39 cellular contexts compared by ENCODE assay signal in genomic region chrX:107768051-107768450, GRCh38. TPM values are rescaled to one million over a fixed set of nuclear protein-coding genes. Genes with fewer than 3 reads are reported as not detected.
"Had no signal": no experiment of that assay in that cellular context is flagged by ENCODE, and none has a peak within 500 bp of the region (broad histone marks: within the 10 kb centered on the region; RNA-seq: fewer than 3 reads in every experiment).

No MANE protein-coding gene starts in this region.

- H3K27ac Mint-ChIP-seq: activated B cell treated with CpG ODN at 0.5 μM for 24 hours; activated CD4-positive, alpha-beta memory T cell treated with anti-CD3 and anti-CD28 coated beads for 36 hours; activated CD4-positive, alpha-beta T cell treated with anti-CD3 and anti-CD28 coated beads, Interleukin-2, amount 10 ng/mL, durations not matched to agents 24 days and 14 days; activated CD8-positive, alpha-beta T cell treated with anti-CD3 and anti-CD28 coated beads for 36 hours; activated naive CD4-positive, alpha-beta T cell treated with anti-CD3 and anti-CD28 coated beads for 36 hours; activated naive CD4-positive, alpha-beta T cell treated with anti-CD3 and anti-CD28 coated beads, Interleukin-2, amount 50 U/mL, for 72 hours; activated naive CD8-positive, alpha-beta T cell treated with anti-CD3 and anti-CD28 coated beads for 36 hours; activated T-cell treated with anti-CD3 and anti-CD28 coated beads, Interleukin-2, amount 50 U/mL, for 72 hours; activated T-helper 1 cell treated with anti-CD3 and anti-CD28 coated beads, Interleukin-12 subunit alpha, Interleukin-12 subunit beta, Interleukin-2, Interleukin-4 antibody, amounts not matched to agents 30 ng/mL and 10 ng/mL and 1 ng/mL, durations not matched to agents 14 hours and 24 hours and 36 hours; activated T-helper 17 cell treated with anti-CD3 and anti-CD28 coated beads, Interleukin-2, amount 50 U/mL, for 72 hours; T-helper 1 cell treated with Interleukin-12 subunit alpha and Interleukin-12 subunit beta and Interleukin-4 antibody, amounts not matched to agents 30 μg/mL and 1 μg/mL, for 36 hours; T-helper 2 cell treated with Interferon-gamma antibody and Interleukin-4, amounts not matched to agents 5 μg/mL and 100 μg/mL, for 36 hours had no signal

- H3K27me3 Mint-ChIP-seq: activated B cell treated with CpG ODN at 0.5 μM for 24 hours; activated CD4-positive, alpha-beta memory T cell treated with anti-CD3 and anti-CD28 coated beads for 36 hours; activated CD8-positive, alpha-beta T cell treated with anti-CD3 and anti-CD28 coated beads for 36 hours; activated naive CD8-positive, alpha-beta T cell treated with anti-CD3 and anti-CD28 coated beads for 36 hours; activated T-helper 17 cell treated with anti-CD3 and anti-CD28 coated beads, Interleukin-2, amount 50 U/mL, for 72 hours had no signal

- H3K4me1 Mint-ChIP-seq: activated B cell treated with CpG ODN at 0.5 μM for 24 hours; activated CD4-positive, alpha-beta T cell treated with anti-CD3 and anti-CD28 coated beads, Interleukin-2, amount 10 ng/mL, durations not matched to agents 24 days and 14 days; activated T-helper 17 cell treated with anti-CD3 and anti-CD28 coated beads, Interleukin-2, amount 50 U/mL, for 72 hours had no signal

- FAIRE-seq: TTC549 had no signal

- ATAC-seq: activated CD8-positive, alpha-beta T cell treated with anti-CD3 and anti-CD28 coated beads for 36 hours; activated naive CD4-positive, alpha-beta T cell treated with anti-CD3 and anti-CD28 coated beads, Interleukin-2, amount 50 U/mL, for 72 hours; activated T-cell treated with anti-CD3 and anti-CD28 coated beads, Interleukin-2, amount 50 U/mL, for 4 hours; activated T-cell treated with anti-CD3 and anti-CD28 coated beads, Interleukin-2, amount 50 U/mL, for 72 hours; activated T-helper 17 cell treated with anti-CD3 and anti-CD28 coated beads, Interleukin-2, amount 50 U/mL, for 72 hours; body of pancreas had no signal

- H3K9me3 ChIP-seq: adrenal gland, body of pancreas, breast epithelium had no signal

- H3K27me3 ChIP-seq: adrenal gland, body of pancreas, brain microvascular endothelial cell had no signal

- H3K36me3 Mint-ChIP-seq: activated CD4-positive, alpha-beta memory T cell treated with anti-CD3 and anti-CD28 coated beads for 36 hours; activated naive CD4-positive, alpha-beta T cell treated with anti-CD3 and anti-CD28 coated beads, Interleukin-2, amount 50 U/mL, for 72 hours; activated naive CD8-positive, alpha-beta T cell treated with anti-CD3 and anti-CD28 coated beads for 36 hours had no signal

- H3K4me1 ChIP-seq: breast epithelium had no signal

- H3K9me3 Mint-ChIP-seq: activated B cell treated with CpG ODN at 0.5 μM for 24 hours; activated CD4-positive, alpha-beta memory T cell treated with anti-CD3 and anti-CD28 coated beads for 36 hours; activated CD4-positive, alpha-beta T cell treated with anti-CD3 and anti-CD28 coated beads, Interleukin-2, amount 10 ng/mL, durations not matched to agents 24 days and 14 days; activated CD8-positive, alpha-beta T cell treated with anti-CD3 and anti-CD28 coated beads for 36 hours; activated naive CD4-positive, alpha-beta T cell treated with anti-CD3 and anti-CD28 coated beads for 36 hours; activated naive CD4-positive, alpha-beta T cell treated with anti-CD3 and anti-CD28 coated beads, Interleukin-2, amount 50 U/mL, for 72 hours; activated naive CD8-positive, alpha-beta T cell treated with anti-CD3 and anti-CD28 coated beads for 36 hours; activated T-cell treated with anti-CD3 and anti-CD28 coated beads, Interleukin-2, amount 50 U/mL, for 4 hours; activated T-cell treated with anti-CD3 and anti-CD28 coated beads, Interleukin-2, amount 50 U/mL, for 72 hours; activated T-helper 1 cell treated with anti-CD3 and anti-CD28 coated beads, Interleukin-12 subunit alpha, Interleukin-12 subunit beta, Interleukin-2, Interleukin-4 antibody, amounts not matched to agents 30 ng/mL and 10 ng/mL and 1 ng/mL, durations not matched to agents 14 hours and 24 hours and 36 hours; activated T-helper 17 cell treated with anti-CD3 and anti-CD28 coated beads, Interleukin-2, amount 50 U/mL, for 72 hours; T-helper 1 cell treated with Interleukin-12 subunit alpha and Interleukin-12 subunit beta and Interleukin-4 antibody, amounts not matched to agents 30 μg/mL and 1 μg/mL, for 36 hours; T-helper 2 cell treated with Interferon-gamma antibody and Interleukin-4, amounts not matched to agents 5 μg/mL and 100 μg/mL, for 36 hours had no signal

- H3K27ac ChIP-seq: body of pancreas, brain microvascular endothelial cell, VCaP had no signal

- H3K36me3 ChIP-seq: adrenal gland, brain microvascular endothelial cell, breast epithelium had no signal

- DNase-seq: activated B cell treated with CpG ODN at 0.5 μM for 24 hours; activated CD4-positive, alpha-beta memory T cell treated with anti-CD3 and anti-CD28 coated beads for 36 hours; activated CD4-positive, alpha-beta T cell treated with anti-CD3 and anti-CD28 coated beads for 4 hours; activated CD4-positive, alpha-beta T cell treated with anti-CD3 and anti-CD28 coated beads, Interleukin-2, amount 10 ng/mL, durations not matched to agents 24 days and 14 days; activated CD4-positive, alpha-beta T cell treated with anti-CD3 and anti-CD28 coated beads, Interleukin-2, amount 50 U/mL, for 1 hour; activated CD4-positive, alpha-beta T cell treated with anti-CD3 and anti-CD28 coated beads, Interleukin-2, amount 50 U/mL, for 4 hours; activated CD4-positive, CD25-positive, alpha-beta regulatory T cell treated with anti-CD3 and anti-CD28 coated beads, Interleukin-2, amount 50 U/mL, for 72 hours; activated CD8-positive, alpha-beta memory T cell treated with anti-CD3 and anti-CD28 coated beads, Interleukin-2, amount 50 U/mL, for 4 hours; activated CD8-positive, alpha-beta T cell treated with anti-CD3 and anti-CD28 coated beads for 36 hours; activated effector memory CD4-positive, alpha-beta T cell treated with anti-CD3 and anti-CD28 coated beads, Interleukin-2, amount 50 U/mL, for 16 hours; activated gamma-delta T cell treated with Interleukin-2 at 50 U/mL for 16 hours; activated naive CD4-positive, alpha-beta T cell; activated naive CD4-positive, alpha-beta T cell treated with anti-CD3 and anti-CD28 coated beads for 36 hours; activated naive CD4-positive, alpha-beta T cell treated with anti-CD3 and anti-CD28 coated beads, Interleukin-2, amount 50 U/mL, for 16 hours; activated naive CD8-positive, alpha-beta T cell treated with anti-CD3 and anti-CD28 coated beads for 36 hours; activated T-cell treated with anti-CD3 and anti-CD28 coated beads for 4 hours; activated T-cell treated with anti-CD3 and anti-CD28 coated beads, Interleukin-2, amount 50 U/mL, for 1 hour; activated T-cell treated with anti-CD3 and anti-CD28 coated beads, Interleukin-2, amount 50 U/mL, for 4 hours; activated T-cell treated with anti-CD3 and anti-CD28 coated beads, Interleukin-2, amount 50 U/mL, for 72 hours; adrenal gland; amniotic stem cell; aorta; body of pancreas; brain microvascular endothelial cell; central memory CD4-positive, alpha-beta T cell; T-helper 2 cell; T-helper 9 cell had no signal

- H3K4me3 Mint-ChIP-seq: activated B cell treated with CpG ODN at 0.5 μM for 24 hours; activated CD4-positive, alpha-beta memory T cell treated with anti-CD3 and anti-CD28 coated beads for 36 hours; activated CD4-positive, alpha-beta T cell treated with anti-CD3 and anti-CD28 coated beads, Interleukin-2, amount 10 ng/mL, durations not matched to agents 24 days and 14 days; activated CD8-positive, alpha-beta T cell treated with anti-CD3 and anti-CD28 coated beads for 36 hours; activated naive CD4-positive, alpha-beta T cell treated with anti-CD3 and anti-CD28 coated beads for 36 hours; activated naive CD8-positive, alpha-beta T cell treated with anti-CD3 and anti-CD28 coated beads for 36 hours; activated T-cell treated with anti-CD3 and anti-CD28 coated beads, Interleukin-2, amount 50 U/mL, for 4 hours; activated T-cell treated with anti-CD3 and anti-CD28 coated beads, Interleukin-2, amount 50 U/mL, for 72 hours; activated T-helper 1 cell treated with anti-CD3 and anti-CD28 coated beads, Interleukin-12 subunit alpha, Interleukin-12 subunit beta, Interleukin-2, Interleukin-4 antibody, amounts not matched to agents 30 ng/mL and 10 ng/mL and 1 ng/mL, durations not matched to agents 14 hours and 24 hours and 36 hours; activated T-helper 17 cell treated with anti-CD3 and anti-CD28 coated beads, Interleukin-2, amount 50 U/mL, for 72 hours; T-helper 1 cell treated with Interleukin-12 subunit alpha and Interleukin-12 subunit beta and Interleukin-4 antibody, amounts not matched to agents 30 μg/mL and 1 μg/mL, for 36 hours; T-helper 2 cell treated with Interferon-gamma antibody and Interleukin-4, amounts not matched to agents 5 μg/mL and 100 μg/mL, for 36 hours had no signal

- H3K4me3 ChIP-seq: adrenal gland, body of pancreas, breast epithelium had no signal

RNA-seq across cellular contexts. Expression of gene NCBP2L, which starts 9.5 kb away (rescaled TPM):
- total RNA-seq: activated B cell treated with CpG ODN at 0.5 μM for 24 hours; activated CD4-positive, alpha-beta memory T cell treated with anti-CD3 and anti-CD28 coated beads for 36 hours; activated CD4-positive, alpha-beta T cell treated with anti-CD3 and anti-CD28 coated beads, Interleukin-2, amount 10 ng/mL, durations not matched to agents 24 days and 14 days; activated CD8-positive, alpha-beta memory T cell treated with anti-CD3 and anti-CD28 coated beads for 36 hours; activated CD8-positive, alpha-beta T cell treated with anti-CD3 and anti-CD28 coated beads for 36 hours; activated naive CD4-positive, alpha-beta T cell treated with anti-CD3 and anti-CD28 coated beads for 36 hours; activated naive CD4-positive, alpha-beta T cell treated with anti-CD3 and anti-CD28 coated beads, Interleukin-2, amount 50 U/mL, for 72 hours; activated naive CD8-positive, alpha-beta T cell treated with anti-CD3 and anti-CD28 coated beads for 36 hours; activated T-cell treated with anti-CD3 and anti-CD28 coated beads, Interleukin-2, amount 50 U/mL, for 4 hours; activated T-cell treated with anti-CD3 and anti-CD28 coated beads, Interleukin-2, amount 50 U/mL, for 72 hours; activated T-helper 1 cell treated with anti-CD3 and anti-CD28 coated beads, Interleukin-12 subunit alpha, Interleukin-12 subunit beta, Interleukin-2, Interleukin-4 antibody, amounts not matched to agents 30 ng/mL and 10 ng/mL and 1 ng/mL, durations not matched to agents 14 hours and 24 hours and 36 hours; activated T-helper 17 cell treated with anti-CD3 and anti-CD28 coated beads, Interleukin-2, amount 50 U/mL, for 72 hours; aorta; astrocyte; body of pancreas; breast epithelium; cardiac septum; cerebellum had no signal
- polyA plus RNA-seq: aorta had no signal
